In genomic region chr7:89857767-89858166, GRCh38 we compare ENCODE assay signal across 8 cellular contexts.
"Had no signal": no experiment of that assay in that cellular context is flagged by ENCODE, and none has a peak within 500 bp of the region (broad histone marks: within the 10 kb centered on the region; RNA-seq: fewer than 3 reads in every experiment).

No MANE protein-coding gene starts in this region.

- H3K4me2 ChIP-seq: GM23338 had no signal

- FAIRE-seq: H1, H54, HTR-8/SVneo had no signal

- H2AFZ ChIP-seq: GM23338 had no signal

- DNase-seq: H9, HCEC 1CT, KG1 had no signal

- H3K27me3 Mint-ChIP-seq: IgD-negative memory B cell had no signal

- H3K36me3 Mint-ChIP-seq: IgD-negative memory B cell had no signal

- H3K27ac Mint-ChIP-seq: GM23338, H9, IgD-negative memory B cell had no signal

- H3K4me3 Mint-ChIP-seq: GM23338, H9, IgD-negative memory B cell had no signal

- H3K4me1 Mint-ChIP-seq: GM23338, IgD-negative memory B cell had no signal

- H3K4me3 ChIP-seq: GM23338 had no signal

- ATAC-seq: GM23338 had no signal
